Comparison of ENCODE assay signal across 14 cellular contexts in the genomic region with DNA sequence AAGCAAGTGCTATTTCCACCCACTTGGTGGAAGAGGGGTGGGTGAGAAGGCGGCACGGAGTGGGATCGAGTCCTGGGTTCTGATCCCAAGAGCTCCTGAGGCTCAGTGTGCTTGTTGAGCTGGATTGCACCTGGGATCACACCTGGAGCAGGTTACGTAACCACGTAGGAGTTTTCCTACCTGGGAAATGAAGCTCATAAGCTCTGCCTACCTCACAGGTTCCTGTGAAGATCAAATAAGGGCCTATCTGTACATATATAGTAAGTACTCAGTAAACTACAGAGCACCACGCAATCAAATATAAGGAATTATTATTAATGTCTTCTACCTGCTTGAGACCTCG. TPM values are rescaled to one million over a fixed set of nuclear protein-coding genes. Genes with fewer than 3 reads are reported as not detected.
A peak's percentile ranks its signal among the peaks of the same experiment; 100 is the strongest.
DNase-seq lines count a peak whose midpoint lies in the region; ATAC-seq, FAIRE-seq and TF ChIP-seq lines count a peak whose summit lies in the region.
"Had no signal": no experiment of that assay in that cellular context is flagged by ENCODE, and none has a peak within 500 bp of the region (broad histone marks: within the 10 kb centered on the region; RNA-seq: fewer than 3 reads in every experiment).

No MANE protein-coding gene starts in this region.

- H2BK12ac ChIP-seq in mesenchymal stem cell (ENCODE audit: low read length in 2 of 2): peak overlapping the region in 1 of 2 experiments; percentile 12

- peak overlapping the region; percentile 5 to 81 for H3K18ac ChIP-seq in mesenchymal stem cell (ENCODE audit: low read depth in 1 of 2, low read length in 2 of 2)

- H3K4me2 ChIP-seq in mesenchymal stem cell (ENCODE audit: low read length, poor library complexity, severe bottlenecking): no peak overlapping the region

- H3K4ac ChIP-seq in mesenchymal stem cell (ENCODE audit: low read depth in 1 of 2, low read length in 2 of 2): no peak overlapping the region

- CTCF ChIA-PET in activated CD8-positive, alpha-beta T cell treated with anti-CD3 and anti-CD28 coated beads, Interleukin-2, amount 10 ng/mL, durations not matched to agents 7 days and 5 days (lab: Charles Lee): interaction anchor here (0.8 to 1.5 kb wide), 3 partner anchors 11 to 77 kb away, joined by 3 to 5 read pairs (median 3); partner anchors contain the start of gene NPC1

- H3K23ac ChIP-seq in mesenchymal stem cell (ENCODE audit: low read length in 2 of 2): no peak overlapping the region

- no peaks in the 10 kb centered on the region for H3K9me3 Mint-ChIP-seq in activated CD8-positive, alpha-beta T cell treated with anti-CD3 and anti-CD28 coated beads, Interleukin-2, amount 10 ng/mL, durations not matched to agents 7 days and 5 days (ENCODE audit: insufficient read depth)

- peak overlapping the region; percentile 76 for H2AK5ac ChIP-seq in mesenchymal stem cell (ENCODE audit: low read length, severe bottlenecking)

- no peaks in the 10 kb centered on the region for H3K9me3 ChIP-seq in cardiac muscle cell (ENCODE audit: low read depth)
- no peaks in the 10 kb centered on the region for H3K9me3 ChIP-seq in mesenchymal stem cell (ENCODE audit: control insufficient read depth, low read length)
- H3K9me3 ChIP-seq in upper lobe of right lung: no peaks in the 10 kb centered on the region
- H3K9me3 ChIP-seq in pancreas: no peaks in the 10 kb centered on the region
- H3K9me3 ChIP-seq: gastroesophageal sphincter, SJSA1, tibial artery had no signal

- H2AFZ ChIP-seq in mesenchymal stem cell (ENCODE audit: low read depth, low read length): no peak overlapping the region

- H3K14ac ChIP-seq in mesenchymal stem cell (ENCODE audit: low read length in 2 of 2): no peak overlapping the region

- H3K9ac ChIP-seq in mesenchymal stem cell (ENCODE audit: low read length): no peak overlapping the region

- H3K36me3 Mint-ChIP-seq in activated CD8-positive, alpha-beta T cell treated with anti-CD3 and anti-CD28 coated beads, Interleukin-2, amount 10 ng/mL, durations not matched to agents 7 days and 5 days (ENCODE audit: low read depth): peaks cover 49% of the 10 kb centered on the region

- H3K4me3 ChIP-seq in cardiac muscle cell (no peak overlapping the region), mesenchymal stem cell (ENCODE audit: insufficient read depth in 1 of 2, low read depth in 1 of 2, low read length in 2 of 2) (no peak overlapping the region), upper lobe of right lung (no peak overlapping the region), pancreas (no peak overlapping the region)
- H3K4me3 ChIP-seq: gastroesophageal sphincter, SJSA1, tibial artery had no signal

- no peak overlapping the region for H4K91ac ChIP-seq in mesenchymal stem cell (ENCODE audit: low read length)

- no peak overlapping the region for H3K4me3 Mint-ChIP-seq in activated CD8-positive, alpha-beta T cell treated with anti-CD3 and anti-CD28 coated beads, Interleukin-2, amount 10 ng/mL, durations not matched to agents 7 days and 5 days

- H2BK5ac ChIP-seq in mesenchymal stem cell (ENCODE audit: low read depth, low read length, poor library complexity, severe bottlenecking): no peak overlapping the region

- H3K27ac Mint-ChIP-seq in activated CD8-positive, alpha-beta T cell treated with anti-CD3 and anti-CD28 coated beads, Interleukin-2, amount 10 ng/mL, durations not matched to agents 7 days and 5 days: peak overlapping the region; percentile 85

- TF ChIP-seq CTCF in cardiac muscle cell (IDR thresholded peaks at IDR 0.05; ENCODE audit: low read depth, low read length) (no peak), upper lobe of right lung (IDR thresholded peaks at IDR 0.05) (no peak), pancreas (IDR thresholded peaks at IDR 0.05) (no peak)

- FAIRE-seq in pancreas (lab: Jason Lieb, UNC): no peak
- FAIRE-seq: HTR-8/SVneo had no signal

- H2BK120ac ChIP-seq in mesenchymal stem cell (ENCODE audit: low read depth, low read length): no peak overlapping the region

- H2BK15ac ChIP-seq in mesenchymal stem cell (ENCODE audit: low read depth, poor library complexity, severe bottlenecking): no peak overlapping the region

- peaks cover 12% of the 10 kb centered on the region for H3K4me1 ChIP-seq in cardiac muscle cell (ENCODE audit: low read depth)
- peaks cover 11% of the 10 kb centered on the region for H3K4me1 ChIP-seq in mesenchymal stem cell (ENCODE audit: control insufficient read depth, insufficient read depth, low read depth, low read length)
- peaks cover 48% of the 10 kb centered on the region for H3K4me1 ChIP-seq in upper lobe of right lung
- H3K4me1 ChIP-seq in pancreas: peaks cover 0 to 13% (median 0%) of the 10 kb centered on the region in 3 donors

- H3K27me3 Mint-ChIP-seq in activated CD8-positive, alpha-beta T cell treated with anti-CD3 and anti-CD28 coated beads, Interleukin-2, amount 10 ng/mL, durations not matched to agents 7 days and 5 days (ENCODE audit: low read depth): no peaks in the 10 kb centered on the region

- intact Hi-C loops in left cardiac atrium (cut with DNase I): no loop called here
- intact Hi-C loops in upper lobe of right lung (cut with DNase I): no loop called here
- intact Hi-C loops in pancreas (cut with DNase I): no loop called here

- no peak for DNase-seq in cardiac muscle cell (ENCODE audit: low read depth in 1 of 2, low spot score in 1 of 2)
- no peak for DNase-seq in left cardiac atrium
- DNase-seq in activated CD8-positive, alpha-beta T cell treated with anti-CD3 and anti-CD28 coated beads, Interleukin-2, amount 10 ng/mL, durations not matched to agents 7 days and 5 days: no peak
- DNase-seq in mesenchymal stem cell: no peak
- no peak for DNase-seq in upper lobe of right lung
- DNase-seq in pancreas: no peak
- DNase-seq in COLO829 (ENCODE audit: low spot score): no peak
- no peak for DNase-seq in NCI-H2171 treated with DMSO at 0.1 percent for 48 hours (lab: John Stamatoyannopoulos, UW)
- DNase-seq: GDM1, midbrain, tibial artery had no signal

- POLR2A ChIA-PET in activated CD8-positive, alpha-beta T cell treated with anti-CD3 and anti-CD28 coated beads, Interleukin-2, amount 10 ng/mL, durations not matched to agents 7 days and 5 days (lab: Charles Lee): interaction anchor here (0.6 to 0.7 kb wide), 2 partner anchors 11 to 122 kb away, joined by 3 read pairs; partner anchors contain the start of genes NPC1 and RIOK3

- H3K27me3 ChIP-seq in cardiac muscle cell (no peaks in the 10 kb centered on the region), mesenchymal stem cell (ENCODE audit: control insufficient read depth in 1 of 2, insufficient read depth in 1 of 2, low read length in 2 of 2) (no peaks in the 10 kb centered on the region), upper lobe of right lung (no peaks in the 10 kb centered on the region), pancreas (no peaks in the 10 kb centered on the region)
- H3K27me3 ChIP-seq: gastroesophageal sphincter, SJSA1, tibial artery had no signal

- H3K36me3 ChIP-seq in cardiac muscle cell: peaks cover 3% of the 10 kb centered on the region
- H3K36me3 ChIP-seq in mesenchymal stem cell (ENCODE audit: control insufficient read depth in 1 of 2, insufficient read depth in 2 of 2, low read depth in 1 of 2, low read length in 2 of 2): peaks cover 18 to 75% of the 10 kb centered on the region in 2 experiments
- peaks cover 47% of the 10 kb centered on the region for H3K36me3 ChIP-seq in upper lobe of right lung
- H3K36me3 ChIP-seq in pancreas: no peaks in the 10 kb centered on the region

- H3K27ac ChIP-seq in cardiac muscle cell: peak overlapping the region; percentile 64
- H3K27ac ChIP-seq in mesenchymal stem cell (ENCODE audit: low read length, poor library complexity, severe bottlenecking): no peak overlapping the region
- peak overlapping the region; percentile 81 for H3K27ac ChIP-seq in upper lobe of right lung
- H3K27ac ChIP-seq in pancreas: no peak overlapping the region
- H3K27ac ChIP-seq: gastroesophageal sphincter, SJSA1, tibial artery had no signal

- no peak for ATAC-seq in left cardiac atrium
- no peak for ATAC-seq in activated CD8-positive, alpha-beta T cell treated with anti-CD3 and anti-CD28 coated beads, Interleukin-2, amount 10 ng/mL, durations not matched to agents 7 days and 5 days
- peak; percentile 23 for ATAC-seq in upper lobe of right lung
- no peak for ATAC-seq in pancreas
- ATAC-seq: gastroesophageal sphincter had no signal

- peaks cover 25% of the 10 kb centered on the region for H3K79me1 ChIP-seq in mesenchymal stem cell (replicated peaks; ENCODE audit: low read length, poor library complexity, severe bottlenecking)

- peak overlapping the region; percentile 19 for H4K8ac ChIP-seq in mesenchymal stem cell (ENCODE audit: low read length)

- peaks cover 46% of the 10 kb centered on the region for H3K4me1 Mint-ChIP-seq in activated CD8-positive, alpha-beta T cell treated with anti-CD3 and anti-CD28 coated beads, Interleukin-2, amount 10 ng/mL, durations not matched to agents 7 days and 5 days (ENCODE audit: low read depth)

- 97% methylated on average over 5 of the region's 7 CpGs for WGBS in mesenchymal stem cell
- WGBS in pancreas, 2 donors: 92 to 95% methylated on average over 7 of the region's 7 CpGs

RNA-seq across cellular contexts. Expression of gene NPC1, which starts 11.0 kb away (rescaled TPM):
- total RNA-seq in cardiac muscle cell: 22.4 and 25.9 TPM in 2 replicates
- 14.1 and 19.4 TPM in 2 replicates for polyA plus RNA-seq in cardiac muscle cell
- 10 to 100 TPM; 17.1 to 29.7 TPM for total RNA-seq in left cardiac atrium
- total RNA-seq in activated CD8-positive, alpha-beta T cell treated with anti-CD3 and anti-CD28 coated beads, Interleukin-2, amount 10 ng/mL, durations not matched to agents 7 days and 5 days: 10 to 100 TPM; 34.6 to 35.0 TPM
- polyA plus RNA-seq in mesenchymal stem cell (2013, experiment 1 of 2): 65.6 TPM
- 62.1 TPM for polyA plus RNA-seq in mesenchymal stem cell (2013, experiment 2 of 2)
- 143 TPM for total RNA-seq in upper lobe of right lung
- total RNA-seq in pancreas: 10 to 100 TPM; 10.1 to 25.6 (median 11.5) TPM
- 10 to 100 TPM in 1 of 2 donors, 1 to 10 TPM in 1; 6.2 to 10.6 TPM for polyA plus RNA-seq in pancreas

Comparison
In these comparisons a context has a peak if more than half of its experiments do, and no peak if none do; other contexts are left out.
1. H3K27ac ChIP-seq: peak in cardiac muscle cell (single experiment) and upper lobe of right lung (single experiment); none in mesenchymal stem cell (single experiment) and pancreas (0 of 4).